In the genomic region with DNA sequence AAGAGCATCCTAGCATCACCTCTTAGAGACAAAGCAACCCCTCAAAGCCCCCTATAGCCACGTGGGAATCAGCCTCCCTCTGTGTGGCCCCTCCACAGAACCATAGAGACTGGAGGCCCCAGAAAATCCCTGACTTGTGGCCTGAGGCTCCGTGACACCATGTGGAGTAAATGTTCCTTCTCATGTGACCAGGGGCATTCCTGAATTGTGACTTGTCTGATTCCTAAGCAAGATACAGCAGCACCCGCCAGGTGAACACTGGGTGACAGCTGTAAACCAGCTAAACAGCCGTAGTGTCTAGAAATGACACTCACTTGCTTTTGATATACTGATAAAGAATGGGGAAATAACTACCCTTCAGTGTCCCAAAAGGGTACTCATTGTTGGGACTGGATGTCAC, we compare ENCODE assay signal across 33 cellular contexts.
A peak's percentile ranks its signal among the peaks of the same experiment; 100 is the strongest.
DNase-seq lines count a peak whose midpoint lies in the region; ATAC-seq and TF ChIP-seq lines count a peak whose summit lies in the region.
"Had no signal": no experiment of that assay in that cellular context is flagged by ENCODE, and none has a peak within 500 bp of the region (broad histone marks: within the 10 kb centered on the region; RNA-seq: fewer than 3 reads in every experiment).

No MANE protein-coding gene starts in this region.

- TF ChIP-seq POLR2A in vagina (IDR thresholded peaks at IDR 0.05): no peak

- peaks cover 25% of the 10 kb centered on the region for H3K4me1 ChIP-seq in PC-3 (ENCODE audit: insufficient read depth, low read length)
- H3K4me1 ChIP-seq in vagina: no peaks in the 10 kb centered on the region
- H3K4me1 ChIP-seq in Karpas-422 (ENCODE audit: low read length): no peaks in the 10 kb centered on the region
- H3K4me1 ChIP-seq: body of pancreas, pancreas, Peyer's patch, right atrium auricular region, SJCRH30 had no signal

- H3K79me2 ChIP-seq in PC-3 (ENCODE audit: low read length): no peaks in the 10 kb centered on the region
- H3K79me2 ChIP-seq in Karpas-422 (ENCODE audit: low read length): no peaks in the 10 kb centered on the region

- H3K9ac ChIP-seq in PC-3 (ENCODE audit: low read length) (peak overlapping the region; percentile 53), Karpas-422 (ENCODE audit: low read length) (no peak overlapping the region)
- H3K9ac ChIP-seq: KMS-11 had no signal

- H3K9me3 ChIP-seq in PC-3 (ENCODE audit: low read length): no peaks in the 10 kb centered on the region
- peaks cover 6% of the 10 kb centered on the region for H3K9me3 ChIP-seq in vagina
- H3K9me3 ChIP-seq in Karpas-422 (ENCODE audit: low read length): no peaks in the 10 kb centered on the region
- H3K9me3 ChIP-seq: body of pancreas, pancreas, Peyer's patch, SJCRH30 had no signal

- H3K4me3 ChIP-seq in PC-3 (ENCODE audit: low read length) (no peak overlapping the region), fibroblast of villous mesenchyme (ENCODE audit: low read depth, low read length) (no peak overlapping the region), vagina (no peak overlapping the region), Karpas-422 (ENCODE audit: low read length) (no peak overlapping the region)
- H3K4me3 ChIP-seq: body of pancreas, GM23338, pancreas, Peyer's patch, right atrium auricular region, SJCRH30, smooth muscle cell, thoracic aorta had no signal

- H3K27me3 ChIP-seq in PC-3 (ENCODE audit: low read length) (no peaks in the 10 kb centered on the region), vagina (no peaks in the 10 kb centered on the region), Karpas-422 (ENCODE audit: low read length) (no peaks in the 10 kb centered on the region)
- H3K27me3 ChIP-seq: body of pancreas, pancreas, Peyer's patch, right atrium auricular region, SJCRH30 had no signal

- H3K36me3 ChIP-seq in PC-3 (ENCODE audit: low read depth, low read length) (peaks cover 6% of the 10 kb centered on the region; the same call in 1 of the 2 replicates), vagina (no peaks in the 10 kb centered on the region), Karpas-422 (ENCODE audit: insufficient read depth, low read length) (no peaks in the 10 kb centered on the region)
- H3K36me3 ChIP-seq: pancreas, Peyer's patch, right atrium auricular region, SJCRH30, thoracic aorta, WERI-Rb-1 had no signal

- ATAC-seq in PC-3 (peak; percentile 37; the same call in 1 of the 2 replicates), HG02885 (IDR thresholded peaks at IDR 0.05; ENCODE audit: poor library complexity, unreplicated experiment) (no peak), HG03045 (IDR thresholded peaks at IDR 0.05; ENCODE audit: unreplicated experiment) (no peak)
- ATAC-seq: activated CD8-positive, alpha-beta T cell treated with anti-CD3 and anti-CD28 coated beads, Interleukin-2, amount 10 ng/mL, durations not matched to agents 7 days and 5 days; activated T-helper 17 cell treated with anti-CD3 and anti-CD28 coated beads, Interleukin-2, amount 50 U/mL, for 72 hours; body of pancreas; GM23338; left lobe of liver; pancreas; stimulated activated naive CD8-positive, alpha-beta T cell treated with anti-CD3 and anti-CD28 coated beads, Interleukin-15, Interleukin-2, amounts not matched to agents 100 U/mL and 50 U/mL, for 24 hours had no signal

- H3K9me2 ChIP-seq in PC-3 (replicated peaks; ENCODE audit: low read length) (no peaks in the 10 kb centered on the region), Karpas-422 (replicated peaks; ENCODE audit: insufficient read depth, low read length) (no peaks in the 10 kb centered on the region)

- BruUV-seq in PC-3 (replicated peaks; lab: Mats Ljungman, UMichigan): no TSS peak

- intact Hi-C loops in PC-3 (cut with micrococcal nuclease): no loop called here
- intact Hi-C loops in vagina (cut with DNase I): no loop called here

- TF ChIP-seq CTCF in PC-3 (conservative IDR thresholded peaks at IDR 0.05; ENCODE audit: low read depth, low read length) (no peak), fibroblast of villous mesenchyme (IDR thresholded peaks at IDR 0.05; ENCODE audit: insufficient read depth, low read depth, low read length) (no peak), vagina (IDR thresholded peaks at IDR 0.05) (no peak)

- H2AFZ ChIP-seq in PC-3 (ENCODE audit: low read length): no peak overlapping the region
- H2AFZ ChIP-seq in Karpas-422 (ENCODE audit: low read length): no peak overlapping the region
- H2AFZ ChIP-seq: GM23338 had no signal

- POLR2A ChIA-PET in PC-3 (lab: Charles Lee; ENCODE audit: unreplicated experiment): no interaction called here

- peak overlapping the region; percentile 25 for H3K4me2 ChIP-seq in PC-3 (ENCODE audit: low read length)
- no peak overlapping the region for H3K4me2 ChIP-seq in Karpas-422 (ENCODE audit: low read depth, low read length, poor library complexity, severe bottlenecking)
- H3K4me2 ChIP-seq: GM23338, KMS-11 had no signal

- H3K27ac ChIP-seq in PC-3 (ENCODE audit: low read length) (peak overlapping the region; percentile 75), vagina (no peak overlapping the region), Karpas-422 (ENCODE audit: low read length) (no peak overlapping the region)
- H3K27ac ChIP-seq: body of pancreas, KMS-11, pancreas, Peyer's patch, right atrium auricular region, SJCRH30, thoracic aorta, WERI-Rb-1 had no signal

- DNase-seq in ELR (ENCODE audit: low read depth) (peak; percentile 51), PC-3 (peak; percentile 79), fibroblast of villous mesenchyme (ENCODE audit: low read depth) (peak; percentile 17), vagina (ENCODE audit: extremely low spot score in 2 of 2) (peak; percentile 42 to 93), Karpas-422 (no peak)
- DNase-seq: activated CD4-positive, alpha-beta T cell treated with anti-CD3 and anti-CD28 coated beads for 4 hours; activated CD8-positive, alpha-beta T cell treated with anti-CD3 and anti-CD28 coated beads, Interleukin-2, amount 10 ng/mL, durations not matched to agents 7 days and 5 days; activated naive CD4-positive, alpha-beta T cell treated with anti-CD3 and anti-CD28 coated beads, Interleukin-2, amount 50 U/mL, for 16 hours; body of pancreas; COR-L47; dermis blood vessel endothelial cell; DMS79; immature natural killer cell; mesenchymal stem cell; MV-4-11; NCI-H1436 treated with DMSO at 0.1 percent for 48 hours; NCI-H2107; NCI-H345; pancreas; Peyer's patch; SJCRH30; stimulated activated naive CD8-positive, alpha-beta T cell treated with anti-CD3 and anti-CD28 coated beads, Interleukin-15, Interleukin-2, amounts not matched to agents 100 U/mL and 50 U/mL, for 24 hours; T-helper 9 cell; WERI-Rb-1 had no signal

- H3F3A ChIP-seq in PC-3 (ENCODE audit: low read length, unreplicated experiment): no peaks in the 10 kb centered on the region

- CTCF ChIA-PET in PC-3 (lab: Charles Lee): no interaction called here

- no peaks in the 10 kb centered on the region for H4K20me1 ChIP-seq in PC-3 (ENCODE audit: low read length)
- H4K20me1 ChIP-seq in Karpas-422 (ENCODE audit: insufficient read depth, low read depth, low read length): no peaks in the 10 kb centered on the region
